In the genomic region with DNA sequence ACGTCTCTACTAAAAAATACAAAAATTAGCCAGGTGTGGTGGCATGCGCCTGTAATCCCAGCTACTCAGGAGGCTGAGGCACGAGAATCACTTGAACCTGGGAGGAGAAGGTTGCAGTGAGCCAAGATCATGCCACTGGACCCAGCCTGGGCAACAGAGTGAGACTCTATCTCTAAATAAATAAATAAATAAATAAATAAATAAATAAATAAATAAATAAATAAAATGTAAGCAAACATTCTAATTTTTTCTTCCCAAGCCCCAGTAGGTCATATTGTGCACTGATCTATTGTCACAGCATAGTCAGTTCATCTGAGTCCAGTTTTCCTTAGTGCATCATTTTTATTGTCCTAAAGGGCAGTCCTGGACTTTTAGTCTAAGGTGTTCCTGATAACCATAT, we compare ENCODE assay signal across 4 cellular contexts. TPM values are rescaled to one million over a fixed set of nuclear protein-coding genes. Genes with fewer than 3 reads are reported as not detected.
"Had no signal": no experiment of that assay in that cellular context is flagged by ENCODE, and none has a peak within 500 bp of the region (broad histone marks: within the 10 kb centered on the region; RNA-seq: fewer than 3 reads in every experiment).

No MANE protein-coding gene starts in this region.

RNA-seq across cellular contexts. Expression of gene DBX2, which starts 44.5 kb away (rescaled TPM):
- polyA plus RNA-seq: endothelial cell of umbilical vein, fibroblast of lung, foreskin keratinocyte, heart left ventricle had no signal
